Comparison of ENCODE assay signal across 27 cellular contexts in the genomic region with DNA sequence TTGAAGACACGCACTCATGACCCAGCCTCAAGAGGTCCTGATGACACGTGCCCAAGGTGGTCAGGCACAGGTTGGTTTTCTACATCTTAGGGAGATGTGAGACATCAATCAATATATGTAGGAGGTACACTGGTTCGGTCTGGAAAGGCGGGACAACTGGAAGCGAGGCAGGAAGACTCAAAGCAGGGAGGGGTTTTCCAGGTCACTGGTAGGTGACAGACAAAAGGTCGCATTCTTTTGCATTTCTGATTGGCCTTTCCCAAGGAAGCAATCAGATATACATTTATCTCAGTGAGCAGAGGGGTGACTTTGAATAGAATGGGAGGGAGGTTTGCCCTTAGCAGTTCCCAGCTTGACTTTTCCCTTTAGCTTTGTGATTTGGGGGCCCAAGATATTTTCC. TPM values are rescaled to one million over a fixed set of nuclear protein-coding genes. Genes with fewer than 3 reads are reported as not detected.
"Had no signal": no experiment of that assay in that cellular context is flagged by ENCODE, and none has a peak within 500 bp of the region (broad histone marks: within the 10 kb centered on the region; RNA-seq: fewer than 3 reads in every experiment).

No MANE protein-coding gene starts in this region.

- H3K27me3 ChIP-seq: dorsolateral prefrontal cortex, esophagus squamous epithelium, gastrocnemius medialis, heart right ventricle, left lung had no signal

- H3K4me3 ChIP-seq: coronary artery, dorsolateral prefrontal cortex, esophagus squamous epithelium, gastrocnemius medialis, heart right ventricle, left lung, lower lobe of right lung had no signal

- H3K4me1 ChIP-seq: esophagus squamous epithelium, gastrocnemius medialis, heart right ventricle, left lung, lower lobe of right lung had no signal

- H3K9me3 ChIP-seq: esophagus squamous epithelium, gastrocnemius medialis, heart right ventricle, left lung, lower lobe of right lung had no signal

- H3K27ac ChIP-seq: coronary artery, dorsolateral prefrontal cortex, epithelial cell of prostate, esophagus squamous epithelium, gastrocnemius medialis, heart right ventricle, left lung, lower lobe of right lung had no signal

- ATAC-seq: esophagus mucosa, gastrocnemius medialis, heart right ventricle, left cardiac atrium, left lung, left ventricle myocardium superior, lower lobe of right lung had no signal

- DNase-seq: dermis blood vessel endothelial cell; dorsolateral prefrontal cortex; effector CD4-positive, alpha-beta T cell; effector memory CD4-positive, alpha-beta T cell; erythroblast; esophagus squamous epithelium; foreskin fibroblast; foreskin melanocyte; gastrocnemius medialis; glutamatergic neuron; head of caudate nucleus; heart right ventricle; hippocampal formation; left cardiac atrium; left lung; left ventricle myocardium superior; lower lobe of right lung; mesenchymal stem cell; midbrain had no signal

- FAIRE-seq: colon, islet of Langerhans, keratinocyte had no signal

- H3K36me3 ChIP-seq: esophagus squamous epithelium, gastrocnemius medialis, heart right ventricle, lower lobe of right lung had no signal

RNA-seq across cellular contexts. Expression of a gene that starts 38.6 kb away (rescaled TPM):
- total RNA-seq: dermis blood vessel endothelial cell, glomerular endothelial cell, lung microvascular endothelial cell had no signal
- polyA plus RNA-seq: keratinocyte had no signal
